ENCODE assay signal across 22 cellular contexts in the genomic region with DNA sequence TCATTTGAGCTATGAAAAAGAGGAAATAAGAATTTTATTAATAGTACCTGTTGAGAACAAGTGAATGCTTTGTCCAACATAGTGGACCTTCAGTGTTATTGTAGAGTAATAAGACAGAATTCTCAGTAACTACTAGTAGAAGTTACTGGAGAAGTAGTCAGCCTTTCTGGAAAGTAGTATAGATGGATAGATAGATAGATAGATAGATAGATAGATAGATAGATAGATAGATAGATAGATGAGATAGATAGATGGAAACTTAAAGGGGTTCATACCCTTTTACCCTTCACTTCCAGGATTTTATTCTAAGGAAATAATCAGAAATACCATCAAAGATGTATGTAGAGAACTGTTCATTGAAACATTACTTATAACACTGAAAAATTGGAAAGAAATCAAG.
"Had no signal": no experiment of that assay in that cellular context is flagged by ENCODE, and none has a peak within 500 bp of the region (broad histone marks: within the 10 kb centered on the region; RNA-seq: fewer than 3 reads in every experiment).

No MANE protein-coding gene starts in this region.

- H3K36me3 Mint-ChIP-seq: natural killer cell treated with Interleukin-12 subunit alpha and Interleukin-12 subunit beta and Interleukin-15 and Interleukin-18, amount 100 ng/mL, for 72 hours had no signal

- H3K9me3 Mint-ChIP-seq: naive thymus-derived CD4-positive, alpha-beta T cell; natural killer cell treated with Interleukin-12 subunit alpha and Interleukin-12 subunit beta and Interleukin-15 and Interleukin-18, amount 100 ng/mL, for 72 hours; stimulated activated naive CD8-positive, alpha-beta T cell treated with anti-CD3 and anti-CD28 coated beads, Interleukin-15, Interleukin-2, amounts not matched to agents 100 ng/mL and 50 ng/mL, for 24 hours had no signal

- H3K27ac Mint-ChIP-seq: natural killer cell treated with Interleukin-12 subunit alpha and Interleukin-12 subunit beta and Interleukin-15 and Interleukin-18, amount 100 ng/mL, for 72 hours; stimulated activated naive CD8-positive, alpha-beta T cell treated with anti-CD3 and anti-CD28 coated beads, Interleukin-15, Interleukin-2, amounts not matched to agents 100 ng/mL and 50 ng/mL, for 24 hours had no signal

- DNase-seq: islet precursor cell; left ventricle myocardium inferior; midbrain; mucosa of descending colon; naive thymus-derived CD4-positive, alpha-beta T cell; ovary; stimulated activated CD4-positive, alpha-beta T cell treated with anti-CD3 and anti-CD28 coated beads, Interleukin-12 subunit alpha, Interleukin-12 subunit beta, amount 100 ng/mL, for 4 hours; stimulated activated CD4-positive, alpha-beta T cell treated with anti-CD3 and anti-CD28 coated beads, Interleukin-15, amount 100 ng/mL, for 24 hours; stimulated activated CD4-positive, alpha-beta T cell treated with anti-CD3 and anti-CD28 coated beads, Interleukin-2, amount 100 ng/mL, for 24 hours; stimulated activated CD4-positive, alpha-beta T cell treated with anti-CD3 and anti-CD28 coated beads, Interleukin-4, amount 100 ng/mL, for 1 hour; stimulated activated naive CD4-positive, alpha-beta T cell; tibial artery; trophoblast cell; uterus had no signal

- H3K27me3 Mint-ChIP-seq: naive thymus-derived CD4-positive, alpha-beta T cell; natural killer cell treated with Interleukin-12 subunit alpha and Interleukin-12 subunit beta and Interleukin-15 and Interleukin-18, amount 100 ng/mL, for 72 hours; progenitor cell of endocrine pancreas; stimulated activated naive CD8-positive, alpha-beta T cell treated with anti-CD3 and anti-CD28 coated beads, Interleukin-15, Interleukin-2, amounts not matched to agents 100 ng/mL and 50 ng/mL, for 24 hours had no signal

- H3K27me3 ChIP-seq: ovary, right atrium auricular region, suprapubic skin, tibial artery, uterus had no signal

- H3K4me3 Mint-ChIP-seq: naive thymus-derived CD4-positive, alpha-beta T cell; natural killer cell treated with Interleukin-12 subunit alpha and Interleukin-12 subunit beta and Interleukin-15 and Interleukin-18, amount 100 ng/mL, for 72 hours; stimulated activated naive CD8-positive, alpha-beta T cell treated with anti-CD3 and anti-CD28 coated beads, Interleukin-15, Interleukin-2, amounts not matched to agents 100 ng/mL and 50 ng/mL, for 24 hours had no signal

- H3K36me3 ChIP-seq: ovary, right atrium auricular region, thoracic aorta, tibial artery, uterus had no signal

- H3K4me1 ChIP-seq: uterus had no signal

- H3K9me3 ChIP-seq: left ventricle myocardium inferior, mucosa of descending colon, ovary, right atrium auricular region, suprapubic skin, thoracic aorta, tibial artery, uterus had no signal

- H3K4me3 ChIP-seq: left ventricle myocardium inferior, lung, mucosa of descending colon, ovary, right atrium auricular region, skin epidermis, suprapubic skin, thoracic aorta, tibial artery, uterus had no signal
